ENCODE assay signal across 1 cellular context in the genomic region with DNA sequence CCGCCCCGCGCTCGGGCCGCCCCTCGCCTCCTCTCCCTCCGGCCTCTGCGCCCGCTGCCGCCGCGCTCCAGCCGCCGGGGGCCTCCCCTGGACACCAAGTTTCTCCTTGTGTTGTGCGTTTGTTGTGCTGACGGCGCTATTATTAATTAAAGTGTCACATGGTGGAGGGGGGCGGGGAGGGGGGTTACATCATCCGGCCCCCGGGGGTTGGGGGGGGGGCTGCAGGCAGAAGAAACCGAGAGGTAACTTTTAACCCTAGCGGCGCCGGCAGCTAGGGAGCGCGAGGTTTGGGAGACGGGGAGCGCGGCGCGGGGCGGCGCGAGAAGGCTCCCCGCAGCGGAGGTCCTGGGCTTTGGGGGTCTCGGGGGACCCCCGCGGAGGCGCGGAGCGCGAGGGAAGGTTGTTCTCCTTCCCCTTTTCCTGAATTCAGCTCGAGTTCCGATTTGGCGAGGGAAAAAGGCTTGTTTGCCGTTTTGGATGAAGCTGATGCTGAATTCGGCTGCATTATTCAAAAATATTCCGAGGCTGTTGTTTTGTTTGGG.
A peak's percentile ranks its signal among the peaks of the same experiment; 100 is the strongest.
TF ChIP-seq lines count a peak whose summit lies in the region.

A gene (minus strand): TSS at position 117 of the 542 bp plus-strand sequence. CDS start 134 bp downstream, outside the sequence.

TF ChIP-seq in K562, 482 proteins besides CTCF, POLR2A, EP300 and RAD21 (continued from another document):
- TF ChIP-seq, protein P1, sequence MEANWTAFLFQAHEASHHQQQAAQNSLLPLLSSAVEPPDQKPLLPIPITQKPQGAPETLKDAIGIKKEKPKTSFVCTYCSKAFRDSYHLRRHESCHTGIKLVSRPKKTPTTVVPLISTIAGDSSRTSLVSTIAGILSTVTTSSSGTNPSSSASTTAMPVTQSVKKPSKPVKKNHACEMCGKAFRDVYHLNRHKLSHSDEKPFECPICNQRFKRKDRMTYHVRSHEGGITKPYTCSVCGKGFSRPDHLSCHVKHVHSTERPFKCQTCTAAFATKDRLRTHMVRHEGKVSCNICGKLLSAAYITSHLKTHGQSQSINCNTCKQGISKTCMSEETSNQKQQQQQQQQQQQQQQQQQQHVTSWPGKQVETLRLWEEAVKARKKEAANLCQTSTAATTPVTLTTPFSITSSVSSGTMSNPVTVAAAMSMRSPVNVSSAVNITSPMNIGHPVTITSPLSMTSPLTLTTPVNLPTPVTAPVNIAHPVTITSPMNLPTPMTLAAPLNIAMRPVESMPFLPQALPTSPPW (CRISPR knock-in tag; IDR thresholded peaks at IDR 0.05): peak; percentile 26; the same call in 1 of the 2 replicates
- no peak for TF ChIP-seq ZKSCAN1 (IDR thresholded peaks at IDR 0.05; ENCODE audit: low read depth, low read length)
- TF ChIP-seq CXXC5 (CRISPR knock-in tag; IDR thresholded peaks at IDR 0.05): 0 out of 2 replicates have a peak, but pooled peaks have one; percentile 7
TF ChIP-seq in K562: peak in this region for 6.
